11 cellular contexts compared by ENCODE assay signal in the genomic region with DNA sequence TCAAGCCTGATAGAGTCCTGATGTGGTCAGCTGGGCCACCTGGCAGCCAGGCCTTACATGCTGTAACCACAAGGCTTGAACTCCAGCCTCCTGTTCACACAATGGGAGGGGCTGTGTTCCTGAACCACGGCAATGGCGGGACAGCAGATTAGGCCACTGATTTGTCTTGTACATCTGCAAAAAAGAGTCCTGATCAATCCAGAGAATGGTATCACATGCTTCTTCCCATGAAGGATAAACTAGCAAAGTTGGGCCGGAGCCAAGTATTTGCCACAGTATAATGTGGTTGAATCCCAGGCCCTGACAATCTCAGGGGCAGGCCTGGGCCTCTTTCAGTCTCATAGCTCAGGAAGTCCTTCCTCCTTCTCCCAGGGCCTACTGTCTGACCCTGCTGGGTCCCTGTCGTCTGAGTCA.
DNase-seq lines count a peak whose midpoint lies in the region; ATAC-seq and TF ChIP-seq lines count a peak whose summit lies in the region.
"Had no signal": no experiment of that assay in that cellular context is flagged by ENCODE, and none has a peak within 500 bp of the region (broad histone marks: within the 10 kb centered on the region; RNA-seq: fewer than 3 reads in every experiment).

No MANE protein-coding gene starts in this region.

- no peaks in the 10 kb centered on the region for H3K9me3 ChIP-seq in body of pancreas
- H3K9me3 ChIP-seq in gastroesophageal sphincter: no peaks in the 10 kb centered on the region
- H3K9me3 ChIP-seq in esophagus muscularis mucosa: no peaks in the 10 kb centered on the region
- H3K9me3 ChIP-seq: lower lobe of right lung, testis had no signal

- TF ChIP-seq EP300 in gastroesophageal sphincter (IDR thresholded peaks at IDR 0.05) (no peak), esophagus muscularis mucosa (IDR thresholded peaks at IDR 0.05) (no peak)

- H3K27ac ChIP-seq in body of pancreas: no peak overlapping the region
- no peak overlapping the region for H3K27ac ChIP-seq in gastroesophageal sphincter
- H3K27ac ChIP-seq in esophagus muscularis mucosa (replicated peaks in 1 of 4): no peak overlapping the region
- H3K27ac ChIP-seq: lower lobe of right lung, testis had no signal

- intact Hi-C loops in body of pancreas (cut with DNase I) (no loop called here), sciatic nerve (cut with DNase I) (no loop called here), esophagus muscularis mucosa (cut with DNase I) (no loop called here)

- CTCF ChIA-PET in GM10248 (lab: Yijun Ruan, JAX): no interaction called here

- ATAC-seq in GM18868 (IDR thresholded peaks at IDR 0.05; ENCODE audit: unreplicated experiment) (peak; percentile 35), body of pancreas (no peak), sciatic nerve (no peak), gastroesophageal sphincter (no peak)
- ATAC-seq: lower lobe of right lung had no signal

- H3K27me3 ChIP-seq in body of pancreas (no peaks in the 10 kb centered on the region), gastroesophageal sphincter (no peaks in the 10 kb centered on the region), esophagus muscularis mucosa (no peaks in the 10 kb centered on the region)
- H3K27me3 ChIP-seq: testis had no signal

- no peak overlapping the region for H3K4me3 ChIP-seq in NB4 (ENCODE audit: low read depth, low read length)
- no peak overlapping the region for H3K4me3 ChIP-seq in body of pancreas
- H3K4me3 ChIP-seq in gastroesophageal sphincter: no peak overlapping the region
- no peak overlapping the region for H3K4me3 ChIP-seq in esophagus muscularis mucosa
- H3K4me3 ChIP-seq: lower lobe of right lung, testis had no signal

- 43 to 44% methylated on average over 4 of the region's 4 CpGs for WGBS in body of pancreas, 2 donors
- WGBS in gastroesophageal sphincter (ENCODE audit: low coverage in 1 of 2), 2 donors: 36 to 93% methylated on average over 2 to 3 of the region's 4 CpGs
- 78% methylated on average over 4 of the region's 4 CpGs for WGBS in esophagus muscularis mucosa

- DNase-seq in NB4 (ENCODE audit: low read depth) (peak; percentile 15), body of pancreas (peak; percentile 2 to 18 (median 10)), myocyte (ENCODE audit: low read depth) (peak; percentile 23), sciatic nerve (ENCODE audit: low spot score) (no peak), GM10248 (ENCODE audit: extremely low spot score) (no peak), esophagus muscularis mucosa (ENCODE audit: extremely low spot score) (no peak)
- DNase-seq: lower lobe of right lung, NCI-H187, testis had no signal

- TF ChIP-seq CTCF in NB4 (IDR thresholded peaks at IDR 0.05; ENCODE audit: low read depth, low read length) (no peak), body of pancreas (IDR thresholded peaks at IDR 0.05) (no peak), gastroesophageal sphincter (IDR thresholded peaks at IDR 0.05) (no peak), GM10248 (IDR thresholded peaks at IDR 0.05; ENCODE audit: control extremely low read depth, extremely low read depth, low read depth, missing control alignments) (no peak), esophagus muscularis mucosa (IDR thresholded peaks at IDR 0.05) (no peak)

- TF ChIP-seq POLR2A in NB4 (IDR thresholded peaks at IDR 0.05; ENCODE audit: extremely low read depth, insufficient read length) (no peak), body of pancreas (IDR thresholded peaks at IDR 0.05) (no peak), gastroesophageal sphincter (IDR thresholded peaks at IDR 0.05) (no peak), esophagus muscularis mucosa (IDR thresholded peaks at IDR 0.05; ENCODE audit: low read depth) (no peak)

- H3K4me1 ChIP-seq in body of pancreas (no peaks in the 10 kb centered on the region), gastroesophageal sphincter (no peaks in the 10 kb centered on the region), esophagus muscularis mucosa (no peaks in the 10 kb centered on the region)
- H3K4me1 ChIP-seq: lower lobe of right lung, testis had no signal

- POLR2A ChIA-PET in GM10248 (lab: Yijun Ruan, JAX): no interaction called here

- H3K36me3 ChIP-seq in body of pancreas (replicated peaks in 1 of 2; ENCODE audit: insufficient read depth in 1 of 2, low read depth in 2 of 2) (no peaks in the 10 kb centered on the region), gastroesophageal sphincter (no peaks in the 10 kb centered on the region), esophagus muscularis mucosa (no peaks in the 10 kb centered on the region)
- H3K36me3 ChIP-seq: lower lobe of right lung had no signal

Comparison
In these comparisons a context has a peak if more than half of its experiments do, and no peak if none do; other contexts are left out.
1. DNase-seq: peak in NB4 (single experiment), body of pancreas (4 of 4) and myocyte (single experiment); none in sciatic nerve (single experiment), GM10248 (single experiment) and esophagus muscularis mucosa (single experiment).